In genomic region chr4:108743021-108743420, GRCh38 we compare ENCODE assay signal across 20 cellular contexts. TPM values are rescaled to one million over a fixed set of nuclear protein-coding genes. Genes with fewer than 3 reads are reported as not detected.
A peak's percentile ranks its signal among the peaks of the same experiment; 100 is the strongest.
DNase-seq lines count a peak whose midpoint lies in the region; ATAC-seq and TF ChIP-seq lines count a peak whose summit lies in the region.
"Had no signal": no experiment of that assay in that cellular context is flagged by ENCODE, and none has a peak within 500 bp of the region (broad histone marks: within the 10 kb centered on the region; RNA-seq: fewer than 3 reads in every experiment).

No MANE protein-coding gene starts in this region.

- RAD21 ChIA-PET in HCT116 (lab: Charles Lee; ENCODE audit: low non-redundant PET in 1 of 2, low total read pairs in 2 of 2, uncharacterized antibody in 2 of 2, unreplicated experiment in 2 of 2): no interaction called here

- no peaks in the 10 kb centered on the region for H3K36me3 ChIP-seq in HCT116 (ENCODE audit: control insufficient read depth in 1 of 2, insufficient read depth in 2 of 2, low read length in 2 of 2)
- H3K36me3 ChIP-seq: esophagus muscularis mucosa, upper lobe of right lung had no signal

- H4K20me1 ChIP-seq in HCT116 (ENCODE audit: insufficient read depth): no peaks in the 10 kb centered on the region

- TF ChIP-seq POLR2A in HCT116 (IDR thresholded peaks at IDR 0.05; ENCODE audit: borderline replicate concordance, extremely low read depth, insufficient read depth, insufficient read length): no peak

- H3K9me2 ChIP-seq in HCT116 (ENCODE audit: insufficient read depth): no peaks in the 10 kb centered on the region

- no peak overlapping the region for H3K4me3 ChIP-seq in HCT116 (replicated peaks in 1 of 2; ENCODE audit: low read depth in 1 of 2, low read length in 2 of 2)
- H3K4me3 ChIP-seq: esophagus muscularis mucosa, upper lobe of right lung had no signal

- H3K27ac Mint-ChIP-seq in T-cell: no peak overlapping the region
- H3K27ac Mint-ChIP-seq: activated naive CD4-positive, alpha-beta T cell treated with anti-CD3 and anti-CD28 coated beads, Interleukin-2, amount 50 U/mL, for 72 hours; CD8-positive, alpha-beta T cell had no signal

- H3K27me3 Mint-ChIP-seq in T-cell: no peaks in the 10 kb centered on the region

- H3K36me3 Mint-ChIP-seq in T-cell: no peaks in the 10 kb centered on the region
- H3K36me3 Mint-ChIP-seq: activated naive CD4-positive, alpha-beta T cell treated with anti-CD3 and anti-CD28 coated beads, Interleukin-2, amount 50 U/mL, for 72 hours; CD8-positive, alpha-beta T cell; naive thymus-derived CD8-positive, alpha-beta T cell had no signal

- 0 out of 2 replicates have a peak, but pooled peaks have one; percentile 9 for TF ChIP-seq RAD21 in HCT116 (IDR thresholded peaks at IDR 0.05; ENCODE audit: low read depth)

- H3K9me3 Mint-ChIP-seq in T-cell: no peaks in the 10 kb centered on the region
- H3K9me3 Mint-ChIP-seq: activated naive CD4-positive, alpha-beta T cell treated with anti-CD3 and anti-CD28 coated beads, Interleukin-2, amount 50 U/mL, for 72 hours; CD8-positive, alpha-beta T cell; naive thymus-derived CD8-positive, alpha-beta T cell had no signal

- intact Hi-C loops in HCT116 (cut with micrococcal nuclease): no loop called here

- 0 out of 2 replicates have a peak, but pooled peaks cover 3% of the 10 kb centered on the region for H3K27me3 ChIP-seq in HCT116 (ENCODE audit: insufficient read depth, low read length)
- H3K27me3 ChIP-seq: esophagus muscularis mucosa, upper lobe of right lung had no signal

- DNase-seq in HCT116 (ENCODE audit: low read depth, low spot score) (no peak), hypothalamus (lab: John Stamatoyannopoulos, UW) (peak in 38 of 51 donors; percentile 7 to 86 (median 44)), putamen (ENCODE audit: low spot score) (peak; percentile 61), T-cell (no peak)
- no peak for DNase-seq in central memory CD4-positive, alpha-beta T cell
- DNase-seq: activated CD8-positive, alpha-beta memory T cell treated with anti-CD3 and anti-CD28 coated beads, Interleukin-2, amount 50 U/mL, for 48 hours; CD8-positive, alpha-beta T cell; left ventricle myocardium superior; naive thymus-derived CD8-positive, alpha-beta T cell; NCI-H446 treated with DMSO at 0.1 percent for 48 hours; PC-3; right cardiac atrium; stimulated activated CD4-positive, alpha-beta T cell treated with anti-CD3 and anti-CD28 coated beads, Interleukin-2, amount 100 ng/mL, for 48 hours; SW 1271; upper lobe of right lung had no signal

- no peak overlapping the region for H2AFZ ChIP-seq in HCT116 (ENCODE audit: low read depth, low read length, poor library complexity, severe bottlenecking)

- ATAC-seq in HCT116: peak; percentile 69; the same call in 1 of the 2 replicates
- ATAC-seq in HG02610 (IDR thresholded peaks at IDR 0.05; ENCODE audit: unreplicated experiment): no peak
- ATAC-seq in T-cell (replicated peaks in 1 of 4): no peak
- ATAC-seq: activated naive CD4-positive, alpha-beta T cell treated with anti-CD3 and anti-CD28 coated beads, Interleukin-2, amount 50 U/mL, for 72 hours; CD8-positive, alpha-beta T cell; left ventricle myocardium superior; naive thymus-derived CD8-positive, alpha-beta T cell; PC-3; right cardiac atrium; upper lobe of right lung had no signal

- H3K27ac ChIP-seq in HCT116 (ENCODE audit: low read depth, low read length): no peak overlapping the region
- peak overlapping the region; percentile 72 for H3K27ac ChIP-seq in angular gyrus (ENCODE audit: low read depth, low read length)
- H3K27ac ChIP-seq: esophagus muscularis mucosa, upper lobe of right lung had no signal

- CTCF ChIA-PET in HCT116 (lab: Charles Lee): no interaction called here
- CTCF ChIA-PET in T-cell (lab: Charles Lee): no interaction called here

- no peaks in the 10 kb centered on the region for H3K9me3 ChIP-seq in HCT116 (ENCODE audit: control insufficient read depth in 1 of 2, insufficient read depth in 1 of 2, low read depth in 1 of 2, low read length in 2 of 2)
- H3K9me3 ChIP-seq: esophagus muscularis mucosa, upper lobe of right lung had no signal

- no TSS peak for BruUV-seq in HCT116 (replicated peaks; lab: Mats Ljungman, UMichigan)

- no peaks in the 10 kb centered on the region for H3K79me2 ChIP-seq in HCT116 (ENCODE audit: insufficient read depth, low read length)

- no peaks in the 10 kb centered on the region for H3K4me1 ChIP-seq in HCT116 (ENCODE audit: control insufficient read depth in 1 of 2, insufficient read depth in 2 of 2, low read length in 2 of 2)
- H3K4me1 ChIP-seq: esophagus muscularis mucosa, upper lobe of right lung had no signal

- TF ChIP-seq CTCF in HCT116 (IDR thresholded peaks at IDR 0.05 in 2 of 3, conservative IDR thresholded peaks at IDR 0.05 in 1 of 3; ENCODE audit: borderline replicate concordance in 1 of 3, insufficient read depth in 1 of 3, low read depth in 2 of 3, low read length in 2 of 3): no peak

- POLR2A ChIA-PET in HCT116 (lab: Charles Lee) (no interaction called here), T-cell (lab: Charles Lee) (no interaction called here)

- no peak overlapping the region for H3K4me3 Mint-ChIP-seq in T-cell
- H3K4me3 Mint-ChIP-seq: CD8-positive, alpha-beta T cell; naive thymus-derived CD8-positive, alpha-beta T cell had no signal

- H3K9ac ChIP-seq in HCT116 (ENCODE audit: low read length): no peak overlapping the region

- H3K4me2 ChIP-seq in HCT116 (ENCODE audit: low read length): no peak overlapping the region

- peaks cover 5 to 8% (median 7%) of the 10 kb centered on the region in 3 donors for H3K4me1 Mint-ChIP-seq in T-cell

TF ChIP-seq in HCT116, 20 proteins besides CTCF, POLR2A, EP300 and RAD21:
- TF ChIP-seq CEBPB (IDR thresholded peaks at IDR 0.05; ENCODE audit: low read depth): no peak
- TF ChIP-seq POLR2AphosphoS5 (IDR thresholded peaks at IDR 0.05; ENCODE audit: low read depth, low read length): no peak
- no peak for TF ChIP-seq JUND (IDR thresholded peaks at IDR 0.05)
- no peak for TF ChIP-seq EZH2 (IDR thresholded peaks at IDR 0.05)
- no peak for TF ChIP-seq EGR1 (IDR thresholded peaks at IDR 0.05; ENCODE audit: low read depth)
- TF ChIP-seq SP1 (IDR thresholded peaks at IDR 0.05; ENCODE audit: low read depth): no peak
- TF ChIP-seq EZH2phosphoT487 (IDR thresholded peaks at IDR 0.05; ENCODE audit: borderline replicate concordance): no peak
- TF ChIP-seq, protein P1, sequence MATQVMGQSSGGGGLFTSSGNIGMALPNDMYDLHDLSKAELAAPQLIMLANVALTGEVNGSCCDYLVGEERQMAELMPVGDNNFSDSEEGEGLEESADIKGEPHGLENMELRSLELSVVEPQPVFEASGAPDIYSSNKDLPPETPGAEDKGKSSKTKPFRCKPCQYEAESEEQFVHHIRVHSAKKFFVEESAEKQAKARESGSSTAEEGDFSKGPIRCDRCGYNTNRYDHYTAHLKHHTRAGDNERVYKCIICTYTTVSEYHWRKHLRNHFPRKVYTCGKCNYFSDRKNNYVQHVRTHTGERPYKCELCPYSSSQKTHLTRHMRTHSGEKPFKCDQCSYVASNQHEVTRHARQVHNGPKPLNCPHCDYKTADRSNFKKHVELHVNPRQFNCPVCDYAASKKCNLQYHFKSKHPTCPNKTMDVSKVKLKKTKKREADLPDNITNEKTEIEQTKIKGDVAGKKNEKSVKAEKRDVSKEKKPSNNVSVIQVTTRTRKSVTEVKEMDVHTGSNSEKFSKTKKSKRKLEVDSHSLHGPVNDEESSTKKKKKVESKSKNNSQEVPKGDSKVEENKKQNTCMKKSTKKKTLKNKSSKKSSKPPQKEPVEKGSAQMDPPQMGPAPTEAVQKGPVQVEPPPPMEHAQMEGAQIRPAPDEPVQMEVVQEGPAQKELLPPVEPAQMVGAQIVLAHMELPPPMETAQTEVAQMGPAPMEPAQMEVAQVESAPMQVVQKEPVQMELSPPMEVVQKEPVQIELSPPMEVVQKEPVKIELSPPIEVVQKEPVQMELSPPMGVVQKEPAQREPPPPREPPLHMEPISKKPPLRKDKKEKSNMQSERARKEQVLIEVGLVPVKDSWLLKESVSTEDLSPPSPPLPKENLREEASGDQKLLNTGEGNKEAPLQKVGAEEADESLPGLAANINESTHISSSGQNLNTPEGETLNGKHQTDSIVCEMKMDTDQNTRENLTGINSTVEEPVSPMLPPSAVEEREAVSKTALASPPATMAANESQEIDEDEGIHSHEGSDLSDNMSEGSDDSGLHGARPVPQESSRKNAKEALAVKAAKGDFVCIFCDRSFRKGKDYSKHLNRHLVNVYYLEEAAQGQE (IDR thresholded peaks at IDR 0.05; ENCODE audit: low read depth): no peak
- TF ChIP-seq SIN3A (IDR thresholded peaks at IDR 0.05; ENCODE audit: low read depth): no peak
- TF ChIP-seq FOSL1 (IDR thresholded peaks at IDR 0.05; ENCODE audit: low read depth): no peak
- TF ChIP-seq MAX (IDR thresholded peaks at IDR 0.05): no peak
- no peak for TF ChIP-seq ZBTB33 (IDR thresholded peaks at IDR 0.05; ENCODE audit: extremely low read depth, insufficient replicate concordance, low read length)
- TF ChIP-seq CBX3 (IDR thresholded peaks at IDR 0.05; ENCODE audit: low read depth): no peak
- no peak for TF ChIP-seq ATF3 (IDR thresholded peaks at IDR 0.05)
- TF ChIP-seq TCF7L2 (IDR thresholded peaks at IDR 0.05; ENCODE audit: borderline replicate concordance, extremely low read depth, insufficient read depth, insufficient read length): no peak

RNA-seq across cellular contexts. Expression of gene ETNPPL, which starts 19.8 kb away (rescaled TPM):
- total RNA-seq in HCT116 (2021; ENCODE audit: unreplicated experiment) (not detected), T-cell (under 1 TPM in 1 of 5 donors, not detected in 4; 0.13 TPM)
- not detected in 2 replicates for polyA plus RNA-seq in HCT116 (2012)
- total RNA-seq: activated naive CD4-positive, alpha-beta T cell treated with anti-CD3 and anti-CD28 coated beads, Interleukin-2, amount 50 U/mL, for 72 hours; CD8-positive, alpha-beta T cell; chondrocyte; naive thymus-derived CD8-positive, alpha-beta T cell; PC-3; upper lobe of right lung had no signal
- polyA plus RNA-seq: naive thymus-derived CD8-positive, alpha-beta T cell had no signal

Comparison
In these comparisons a context has a peak if more than half of its experiments do, and no peak if none do; other contexts are left out.
1. DNase-seq: peak in hypothalamus (38 of 51) and putamen (single experiment); none in HCT116 (single experiment), T-cell (0 of 34) and central memory CD4-positive, alpha-beta T cell (single experiment).